Comparison of ENCODE assay signal across 22 cellular contexts in the genomic region with DNA sequence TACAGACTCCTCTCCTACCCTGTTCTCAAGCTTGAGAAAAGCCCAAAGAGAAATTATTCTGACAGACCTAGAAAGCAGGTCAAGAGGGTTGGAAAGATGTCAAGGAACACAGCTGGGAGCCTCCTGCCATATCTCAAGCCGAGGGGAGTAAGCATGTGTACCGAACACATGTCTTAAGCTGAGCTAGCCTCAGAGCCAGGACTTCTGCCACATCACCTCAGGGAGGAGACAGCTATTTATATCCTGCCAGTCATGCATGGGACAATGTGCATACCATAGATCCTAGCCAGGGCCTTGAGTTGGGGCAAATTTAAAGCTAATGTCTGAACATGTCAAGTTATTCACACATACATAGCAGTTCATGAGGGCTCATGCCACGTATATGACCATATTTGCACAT. TPM values are rescaled to one million over a fixed set of nuclear protein-coding genes. Genes with fewer than 3 reads are reported as not detected.
DNase-seq lines count a peak whose midpoint lies in the region; ATAC-seq and TF ChIP-seq lines count a peak whose summit lies in the region.
"Had no signal": no experiment of that assay in that cellular context is flagged by ENCODE, and none has a peak within 500 bp of the region (broad histone marks: within the 10 kb centered on the region; RNA-seq: fewer than 3 reads in every experiment).

No MANE protein-coding gene starts in this region.

- no peaks in the 10 kb centered on the region for H3K27me3 Mint-ChIP-seq in activated CD4-positive, alpha-beta T cell treated with anti-CD3 and anti-CD28 coated beads for 36 hours
- H3K27me3 Mint-ChIP-seq: CD4-positive, alpha-beta T cell had no signal

- H3K4me3 Mint-ChIP-seq in activated CD4-positive, alpha-beta T cell treated with anti-CD3 and anti-CD28 coated beads for 36 hours: no peak overlapping the region
- H3K4me3 Mint-ChIP-seq: CD4-positive, alpha-beta T cell had no signal

- no peak for TF ChIP-seq CTCF in left ventricle myocardium inferior (IDR thresholded peaks at IDR 0.05; ENCODE audit: borderline replicate concordance)

- H3K27ac ChIP-seq in left ventricle myocardium inferior (replicated peaks): no peak overlapping the region
- H3K27ac ChIP-seq: gastroesophageal sphincter, neutrophil, RWPE1, suprapubic skin had no signal

- ATAC-seq in GM21423 (IDR thresholded peaks at IDR 0.05; ENCODE audit: unreplicated experiment): no peak
- no peak for ATAC-seq in GM19324 (IDR thresholded peaks at IDR 0.05; ENCODE audit: low FRiP score, unreplicated experiment)
- no peak for ATAC-seq in activated CD4-positive, alpha-beta T cell treated with anti-CD3 and anti-CD28 coated beads for 36 hours
- ATAC-seq: gastroesophageal sphincter, K562 had no signal

- H3K9me3 ChIP-seq in MG63 (no peaks in the 10 kb centered on the region), left ventricle myocardium inferior (replicated peaks) (no peaks in the 10 kb centered on the region)
- H3K9me3 ChIP-seq: gastroesophageal sphincter, neutrophil, suprapubic skin had no signal

- DNase-seq in AG08395 (ENCODE audit: low spot score): peak; percentile 28
- peak; percentile 11 for DNase-seq in MG63
- peak; percentile 16 for DNase-seq in dedifferentiated amniotic fluid mesenchymal stem cell (ENCODE audit: extremely low spot score)
- peak; percentile 14 for DNase-seq in left ventricle myocardium inferior
- no peak for DNase-seq in iPS-NIHi7 (ENCODE audit: extremely low spot score)
- no peak for DNase-seq in activated CD4-positive, alpha-beta T cell treated with anti-CD3 and anti-CD28 coated beads for 36 hours
- DNase-seq: activated CD4-positive, alpha-beta T cell treated with anti-CD3 and anti-CD28 coated beads for 4 hours; activated effector memory CD4-positive, alpha-beta T cell treated with Interleukin-2 at 50 U/mL for 16 hours; CD4-positive, alpha-beta T cell; NCI-H1048; NCI-H2081 treated with DMSO at 0.1 percent for 48 hours; NCI-H510A treated with DMSO at 0.1 percent for 48 hours; SW 1271 had no signal

- H3K27me3 ChIP-seq in MG63 (no peaks in the 10 kb centered on the region), left ventricle myocardium inferior (ENCODE audit: low read depth) (no peaks in the 10 kb centered on the region)
- H3K27me3 ChIP-seq: gastroesophageal sphincter, neutrophil, suprapubic skin had no signal

- CTCF ChIA-PET in activated CD4-positive, alpha-beta T cell treated with anti-CD3 and anti-CD28 coated beads for 36 hours (lab: Charles Lee): interaction anchor here (0.7 to 1.1 kb wide), 3 partner anchors 10 to 12 kb away, joined by 3 to 5 read pairs (median 3); a partner anchor contains a TSS

- no peaks in the 10 kb centered on the region for H3K36me3 Mint-ChIP-seq in activated CD4-positive, alpha-beta T cell treated with anti-CD3 and anti-CD28 coated beads for 36 hours (ENCODE audit: low read depth)

- no peaks in the 10 kb centered on the region for H3K9me3 Mint-ChIP-seq in activated CD4-positive, alpha-beta T cell treated with anti-CD3 and anti-CD28 coated beads for 36 hours (ENCODE audit: low read depth)
- H3K9me3 Mint-ChIP-seq: CD4-positive, alpha-beta T cell had no signal

- no peak overlapping the region for H3K4me3 ChIP-seq in MG63
- no peak overlapping the region for H3K4me3 ChIP-seq in left ventricle myocardium inferior
- H3K4me3 ChIP-seq: gastroesophageal sphincter, K562, suprapubic skin had no signal

- no peak overlapping the region for H3K27ac Mint-ChIP-seq in activated CD4-positive, alpha-beta T cell treated with anti-CD3 and anti-CD28 coated beads for 36 hours
- H3K27ac Mint-ChIP-seq: CD4-positive, alpha-beta T cell had no signal

- no peaks in the 10 kb centered on the region for H3K4me1 ChIP-seq in left ventricle myocardium inferior
- H3K4me1 ChIP-seq: gastroesophageal sphincter, suprapubic skin had no signal

- no peaks in the 10 kb centered on the region for H3K4me1 Mint-ChIP-seq in activated CD4-positive, alpha-beta T cell treated with anti-CD3 and anti-CD28 coated beads for 36 hours

- POLR2A ChIA-PET in activated CD4-positive, alpha-beta T cell treated with anti-CD3 and anti-CD28 coated beads for 36 hours (lab: Charles Lee): no interaction called here

- H3K36me3 ChIP-seq in MG63 (no peaks in the 10 kb centered on the region), left ventricle myocardium inferior (no peaks in the 10 kb centered on the region)
- H3K36me3 ChIP-seq: gastroesophageal sphincter, neutrophil, suprapubic skin had no signal

- intact Hi-C loops in left ventricle myocardium inferior (cut with micrococcal nuclease): no loop called here
- intact Hi-C loops in activated CD4-positive, alpha-beta T cell treated with anti-CD3 and anti-CD28 coated beads for 36 hours (cut with DNase I, micrococcal nuclease): no loop called here

RNA-seq across cellular contexts. Expression of a gene that starts 11.8 kb away (rescaled TPM):
- total RNA-seq in MG63 (2014; rRNA removed; shearing (Covaris generic); ENCODE audit: low replicate concordance): not detected in 2 replicates
- total RNA-seq in left ventricle myocardium inferior: not detected
- total RNA-seq in activated CD4-positive, alpha-beta T cell treated with anti-CD3 and anti-CD28 coated beads for 36 hours: under 1 TPM; 0.25 to 0.79 TPM
- total RNA-seq: CD4-positive, alpha-beta T cell; gastroesophageal sphincter; K562; liver; renal cortical epithelial cell; suprapubic skin had no signal

RNA-seq across cellular contexts. Expression of a gene that starts 36.0 kb away (rescaled TPM):
- 919 and 2,011 TPM in 2 replicates for total RNA-seq in MG63 (2014; rRNA removed; shearing (Covaris generic); ENCODE audit: low replicate concordance)
- 156 TPM for total RNA-seq in left ventricle myocardium inferior
- total RNA-seq in activated CD4-positive, alpha-beta T cell treated with anti-CD3 and anti-CD28 coated beads for 36 hours: 100 to 1,000 TPM; 239 to 257 TPM

RNA-seq across cellular contexts. Expression of a gene that starts 54.1 kb away (rescaled TPM):
- not detected in 2 replicates for total RNA-seq in MG63 (2014; rRNA removed; shearing (Covaris generic); ENCODE audit: low replicate concordance)
- 7.0 TPM for total RNA-seq in left ventricle myocardium inferior
- not detected for total RNA-seq in activated CD4-positive, alpha-beta T cell treated with anti-CD3 and anti-CD28 coated beads for 36 hours
- total RNA-seq: CD4-positive, alpha-beta T cell; K562; renal cortical epithelial cell had no signal

Comparison
In these comparisons a context has a peak if more than half of its experiments do, and no peak if none do; other contexts are left out.
1. DNase-seq: peak in AG08395 (single experiment), MG63 (single experiment), dedifferentiated amniotic fluid mesenchymal stem cell (single experiment) and left ventricle myocardium inferior (single experiment); none in iPS-NIHi7 (single experiment) and activated CD4-positive, alpha-beta T cell treated with anti-CD3 and anti-CD28 coated beads for 36 hours (single experiment).